8 cellular contexts compared by ENCODE assay signal in genomic region chr15:57218826-57219576, GRCh38.
DNase-seq lines count a peak whose midpoint lies in the region; ATAC-seq, FAIRE-seq and TF ChIP-seq lines count a peak whose summit lies in the region.

No MANE protein-coding gene starts in this region.

- no peak overlapping the region for H2AFZ ChIP-seq in Karpas-422 (ENCODE audit: low read length)

- no peaks in the 10 kb centered on the region for H4K20me1 ChIP-seq in Karpas-422 (ENCODE audit: insufficient read depth, low read depth, low read length)

- H3K9me3 ChIP-seq in Karpas-422 (ENCODE audit: low read length), result no peaks in the 10 kb centered on the region
- H3K9me3 ChIP-seq in vagina, result no peaks in the 10 kb centered on the region

- H3K27ac ChIP-seq in Karpas-422 (ENCODE audit: low read length) (peak overlapping the region; percentile 42), vagina (peak overlapping the region; percentile 45)

- TF ChIP-seq POLR2A in vagina (IDR thresholded peaks at IDR 0.05), result no peak

- intact Hi-C loops in left ventricle myocardium superior (cut with micrococcal nuclease), result no loop called here
- intact Hi-C loops in vagina (cut with DNase I), result loop anchor here (10.0 kb wide), 1 partner anchor 74 kb away; no protein-coding TSS in a partner anchor

- DNase-seq in AG09309 (ENCODE audit: low read depth) (peak; percentile 91), Karpas-422 (peak; percentile 70), RCC 7860 (ENCODE audit: low spot score) (peak; percentile 90), left ventricle myocardium superior (no peak), vagina (ENCODE audit: extremely low spot score in 2 of 2) (no peak), cortex of kidney (lab: John Stamatoyannopoulos, UW) (no peak), activated gamma-delta T cell (lab: John Stamatoyannopoulos, UW) (no peak), epidermal melanocyte (ENCODE audit: insufficient read length, low spot score) (no peak)

- H3K9me2 ChIP-seq in Karpas-422 (replicated peaks; ENCODE audit: insufficient read depth, low read length), result no peaks in the 10 kb centered on the region

- peak; percentile 88 for FAIRE-seq in RCC 7860 (lab: Jason Lieb, UNC)

- ATAC-seq in left ventricle myocardium superior, result peak; percentile 50

- H3K36me3 ChIP-seq in Karpas-422 (ENCODE audit: insufficient read depth, low read length), result no peaks in the 10 kb centered on the region
- H3K36me3 ChIP-seq in vagina, result no peaks in the 10 kb centered on the region

- H3K79me2 ChIP-seq in Karpas-422 (ENCODE audit: low read length), result peaks cover 89% of the 10 kb centered on the region

- peak overlapping the region; percentile 41 for H3K4me3 ChIP-seq in AG09309 (ENCODE audit: control insufficient read depth, low read depth, low read length)
- H3K4me3 ChIP-seq in Karpas-422 (ENCODE audit: low read length), result no peak overlapping the region; the same call in 1 of the 2 replicates
- H3K4me3 ChIP-seq in vagina, result peak overlapping the region in 1 of 2 donors; percentile 24

- TF ChIP-seq CTCF in AG09309 (IDR thresholded peaks at IDR 0.05; ENCODE audit: control insufficient read depth, insufficient read depth, low read depth, low read length, missing control alignments) (no peak), vagina (IDR thresholded peaks at IDR 0.05) (no peak)

- peak overlapping the region; percentile 24 for H3K4me2 ChIP-seq in Karpas-422 (ENCODE audit: low read depth, low read length, poor library complexity, severe bottlenecking)

- peaks cover 72% of the 10 kb centered on the region for H3K4me1 ChIP-seq in Karpas-422 (ENCODE audit: low read length)
- H3K4me1 ChIP-seq in vagina, result peaks cover 67% of the 10 kb centered on the region

- H3K27me3 ChIP-seq in Karpas-422 (ENCODE audit: low read length) (no peaks in the 10 kb centered on the region), vagina (no peaks in the 10 kb centered on the region)

- no peak overlapping the region for H3K9ac ChIP-seq in Karpas-422 (ENCODE audit: low read length)

Comparison
In these comparisons a context has a peak if more than half of its experiments do, and no peak if none do; other contexts are left out.
1. DNase-seq: peak in AG09309 (single experiment), Karpas-422 (single experiment) and RCC 7860 (single experiment); none in left ventricle myocardium superior (single experiment), vagina (0 of 2), cortex of kidney (single experiment), activated gamma-delta T cell (single experiment) and epidermal melanocyte (single experiment).